In the genomic region with DNA sequence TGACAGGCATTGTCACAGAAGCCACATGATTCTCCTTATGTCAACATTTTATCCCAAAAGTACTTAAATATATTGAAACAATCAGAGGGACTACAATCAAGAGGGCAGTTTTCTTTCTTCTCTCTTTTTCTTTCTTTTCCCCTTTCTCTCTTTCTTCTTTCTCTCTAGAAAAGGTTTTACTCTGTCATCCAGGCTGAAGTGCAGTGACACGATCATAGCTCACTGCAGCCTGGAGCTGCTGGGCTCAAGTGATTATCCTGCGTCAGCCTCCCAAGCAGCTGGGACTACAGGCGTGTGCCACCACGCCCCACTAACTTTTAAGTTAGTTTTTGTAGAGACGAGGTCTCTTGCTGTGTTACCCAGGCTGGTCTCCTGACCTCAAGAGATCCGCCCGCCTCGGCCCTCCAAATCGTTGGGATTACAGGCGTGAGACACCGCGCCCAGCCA, we compare ENCODE assay signal across 1 cellular context.
TF ChIP-seq lines count a peak whose summit lies in the region.

No MANE protein-coding gene starts in this region.

TF ChIP-seq in HEK293, 187 proteins besides CTCF, POLR2A, EP300 and RAD21 (continued from another document and continues in another):
- TF ChIP-seq, protein P1, sequence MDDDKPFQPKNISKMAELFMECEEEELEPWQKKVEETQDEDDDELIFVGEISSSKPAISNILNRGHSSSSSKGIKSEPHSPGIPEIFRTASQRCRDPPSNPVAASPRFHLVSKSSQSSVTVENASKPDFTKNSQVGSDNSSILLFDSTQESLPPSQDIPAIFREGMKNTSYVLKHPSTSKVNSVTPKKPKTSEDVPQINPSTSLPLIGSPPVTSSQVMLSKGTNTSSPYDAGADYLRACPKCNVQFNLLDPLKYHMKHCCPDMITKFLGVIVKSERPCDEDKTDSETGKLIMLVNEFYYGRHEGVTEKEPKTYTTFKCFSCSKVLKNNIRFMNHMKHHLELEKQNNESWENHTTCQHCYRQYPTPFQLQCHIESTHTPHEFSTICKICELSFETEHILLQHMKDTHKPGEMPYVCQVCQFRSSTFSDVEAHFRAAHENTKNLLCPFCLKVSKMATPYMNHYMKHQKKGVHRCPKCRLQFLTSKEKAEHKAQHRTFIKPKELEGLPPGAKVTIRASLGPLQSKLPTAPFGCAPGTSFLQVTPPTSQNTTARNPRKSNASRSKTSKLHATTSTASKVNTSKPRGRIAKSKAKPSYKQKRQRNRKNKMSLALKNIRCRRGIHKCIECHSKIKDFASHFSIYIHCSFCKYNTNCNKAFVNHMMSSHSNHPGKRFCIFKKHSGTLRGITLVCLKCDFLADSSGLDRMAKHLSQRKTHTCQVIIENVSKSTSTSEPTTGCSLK (tag by site-specific recombination; IDR thresholded peaks at IDR 0.05), result no peak
- TF ChIP-seq ZBTB17 (tag by site-specific recombination; IDR thresholded peaks at IDR 0.05), result peak; percentile 43
- TF ChIP-seq ZSCAN23 (tag by site-specific recombination; IDR thresholded peaks at IDR 0.05), result no peak
- TF ChIP-seq KLF1 (tag by site-specific recombination; IDR thresholded peaks at IDR 0.05), result peak; percentile 77
- no peak for TF ChIP-seq OVOL3 (tag by site-specific recombination; IDR thresholded peaks at IDR 0.05)
- TF ChIP-seq, protein P2, sequence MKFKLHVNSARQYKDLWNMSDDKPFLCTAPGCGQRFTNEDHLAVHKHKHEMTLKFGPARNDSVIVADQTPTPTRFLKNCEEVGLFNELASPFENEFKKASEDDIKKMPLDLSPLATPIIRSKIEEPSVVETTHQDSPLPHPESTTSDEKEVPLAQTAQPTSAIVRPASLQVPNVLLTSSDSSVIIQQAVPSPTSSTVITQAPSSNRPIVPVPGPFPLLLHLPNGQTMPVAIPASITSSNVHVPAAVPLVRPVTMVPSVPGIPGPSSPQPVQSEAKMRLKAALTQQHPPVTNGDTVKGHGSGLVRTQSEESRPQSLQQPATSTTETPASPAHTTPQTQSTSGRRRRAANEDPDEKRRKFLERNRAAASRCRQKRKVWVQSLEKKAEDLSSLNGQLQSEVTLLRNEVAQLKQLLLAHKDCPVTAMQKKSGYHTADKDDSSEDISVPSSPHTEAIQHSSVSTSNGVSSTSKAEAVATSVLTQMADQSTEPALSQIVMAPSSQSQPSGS (tag by site-specific recombination; IDR thresholded peaks at IDR 0.05; ENCODE audit: low read depth), result no peak
- no peak for TF ChIP-seq BCL11B (tag by site-specific recombination; IDR thresholded peaks at IDR 0.05; ENCODE audit: low read depth)
- TF ChIP-seq ZNF777 (tag by site-specific recombination; IDR thresholded peaks at IDR 0.05; ENCODE audit: borderline replicate concordance), result no peak
- no peak for TF ChIP-seq KLF7 (tag by site-specific recombination; IDR thresholded peaks at IDR 0.05; ENCODE audit: borderline replicate concordance)
- no peak for TF ChIP-seq ZNF544 (tag by site-specific recombination; IDR thresholded peaks at IDR 0.05)
- TF ChIP-seq SETDB1 (IDR thresholded peaks at IDR 0.05; ENCODE audit: insufficient read length, low read length), result peak; percentile 54
- TF ChIP-seq ZNF335 (tag by site-specific recombination; conservative IDR thresholded peaks at IDR 0.05), result no peak
- TF ChIP-seq, protein P3, sequence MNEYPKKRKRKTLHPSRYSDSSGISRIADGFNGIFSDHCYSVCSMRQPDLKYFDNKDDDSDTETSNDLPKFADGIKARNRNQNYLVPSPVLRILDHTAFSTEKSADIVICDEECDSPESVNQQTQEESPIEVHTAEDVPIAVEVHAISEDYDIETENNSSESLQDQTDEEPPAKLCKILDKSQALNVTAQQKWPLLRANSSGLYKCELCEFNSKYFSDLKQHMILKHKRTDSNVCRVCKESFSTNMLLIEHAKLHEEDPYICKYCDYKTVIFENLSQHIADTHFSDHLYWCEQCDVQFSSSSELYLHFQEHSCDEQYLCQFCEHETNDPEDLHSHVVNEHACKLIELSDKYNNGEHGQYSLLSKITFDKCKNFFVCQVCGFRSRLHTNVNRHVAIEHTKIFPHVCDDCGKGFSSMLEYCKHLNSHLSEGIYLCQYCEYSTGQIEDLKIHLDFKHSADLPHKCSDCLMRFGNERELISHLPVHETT (tag by site-specific recombination; IDR thresholded peaks at IDR 0.05), result no peak
- TF ChIP-seq, protein P4, sequence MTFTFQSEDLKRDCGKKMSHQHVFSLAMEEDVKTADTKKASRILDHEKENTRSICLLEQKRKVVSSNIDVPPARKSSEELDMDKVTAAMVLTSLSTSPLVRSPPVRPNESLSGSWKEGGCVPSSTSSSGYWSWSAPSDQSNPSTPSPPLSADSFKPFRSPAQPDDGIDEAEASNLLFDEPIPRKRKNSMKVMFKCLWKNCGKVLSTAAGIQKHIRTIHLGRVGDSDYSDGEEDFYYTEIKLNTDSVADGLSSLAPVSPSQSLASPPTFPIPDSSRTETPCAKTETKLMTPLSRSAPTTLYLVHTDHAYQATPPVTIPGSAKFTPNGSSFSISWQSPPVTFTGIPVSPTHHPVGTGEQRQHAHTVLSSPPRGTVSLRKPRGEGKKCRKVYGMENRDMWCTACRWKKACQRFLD (tag by site-specific recombination; IDR thresholded peaks at IDR 0.05), result no peak
- TF ChIP-seq, protein P5, sequence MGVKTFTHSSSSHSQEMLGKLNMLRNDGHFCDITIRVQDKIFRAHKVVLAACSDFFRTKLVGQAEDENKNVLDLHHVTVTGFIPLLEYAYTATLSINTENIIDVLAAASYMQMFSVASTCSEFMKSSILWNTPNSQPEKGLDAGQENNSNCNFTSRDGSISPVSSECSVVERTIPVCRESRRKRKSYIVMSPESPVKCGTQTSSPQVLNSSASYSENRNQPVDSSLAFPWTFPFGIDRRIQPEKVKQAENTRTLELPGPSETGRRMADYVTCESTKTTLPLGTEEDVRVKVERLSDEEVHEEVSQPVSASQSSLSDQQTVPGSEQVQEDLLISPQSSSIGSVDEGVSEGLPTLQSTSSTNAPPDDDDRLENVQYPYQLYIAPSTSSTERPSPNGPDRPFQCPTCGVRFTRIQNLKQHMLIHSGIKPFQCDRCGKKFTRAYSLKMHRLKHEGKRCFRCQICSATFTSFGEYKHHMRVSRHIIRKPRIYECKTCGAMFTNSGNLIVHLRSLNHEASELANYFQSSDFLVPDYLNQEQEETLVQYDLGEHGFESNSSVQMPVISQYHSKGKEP (tag by site-specific recombination; IDR thresholded peaks at IDR 0.05), result no peak
- TF ChIP-seq, protein P6, sequence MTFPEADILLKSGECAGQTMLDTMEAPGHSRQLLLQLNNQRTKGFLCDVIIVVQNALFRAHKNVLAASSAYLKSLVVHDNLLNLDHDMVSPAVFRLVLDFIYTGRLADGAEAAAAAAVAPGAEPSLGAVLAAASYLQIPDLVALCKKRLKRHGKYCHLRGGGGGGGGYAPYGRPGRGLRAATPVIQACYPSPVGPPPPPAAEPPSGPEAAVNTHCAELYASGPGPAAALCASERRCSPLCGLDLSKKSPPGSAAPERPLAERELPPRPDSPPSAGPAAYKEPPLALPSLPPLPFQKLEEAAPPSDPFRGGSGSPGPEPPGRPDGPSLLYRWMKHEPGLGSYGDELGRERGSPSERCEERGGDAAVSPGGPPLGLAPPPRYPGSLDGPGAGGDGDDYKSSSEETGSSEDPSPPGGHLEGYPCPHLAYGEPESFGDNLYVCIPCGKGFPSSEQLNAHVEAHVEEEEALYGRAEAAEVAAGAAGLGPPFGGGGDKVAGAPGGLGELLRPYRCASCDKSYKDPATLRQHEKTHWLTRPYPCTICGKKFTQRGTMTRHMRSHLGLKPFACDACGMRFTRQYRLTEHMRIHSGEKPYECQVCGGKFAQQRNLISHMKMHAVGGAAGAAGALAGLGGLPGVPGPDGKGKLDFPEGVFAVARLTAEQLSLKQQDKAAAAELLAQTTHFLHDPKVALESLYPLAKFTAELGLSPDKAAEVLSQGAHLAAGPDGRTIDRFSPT (tag by site-specific recombination; IDR thresholded peaks at IDR 0.05), result no peak
- TF ChIP-seq, protein P7, sequence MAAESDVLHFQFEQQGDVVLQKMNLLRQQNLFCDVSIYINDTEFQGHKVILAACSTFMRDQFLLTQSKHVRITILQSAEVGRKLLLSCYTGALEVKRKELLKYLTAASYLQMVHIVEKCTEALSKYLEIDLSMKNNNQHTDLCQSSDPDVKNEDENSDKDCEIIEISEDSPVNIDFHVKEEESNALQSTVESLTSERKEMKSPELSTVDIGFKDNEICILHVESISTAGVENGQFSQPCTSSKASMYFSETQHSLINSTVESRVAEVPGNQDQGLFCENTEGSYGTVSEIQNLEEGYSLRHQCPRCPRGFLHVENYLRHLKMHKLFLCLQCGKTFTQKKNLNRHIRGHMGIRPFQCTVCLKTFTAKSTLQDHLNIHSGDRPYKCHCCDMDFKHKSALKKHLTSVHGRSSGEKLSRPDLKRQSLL (tag by site-specific recombination; IDR thresholded peaks at IDR 0.05), result peak; percentile 75; the same call in 1 of the 2 replicates
- TF ChIP-seq ZNF510 (tag by site-specific recombination; IDR thresholded peaks at IDR 0.05; ENCODE audit: insufficient replicate concordance), result no peak
- TF ChIP-seq YY2 (tag by site-specific recombination; IDR thresholded peaks at IDR 0.05), result no peak
- TF ChIP-seq, protein P8, sequence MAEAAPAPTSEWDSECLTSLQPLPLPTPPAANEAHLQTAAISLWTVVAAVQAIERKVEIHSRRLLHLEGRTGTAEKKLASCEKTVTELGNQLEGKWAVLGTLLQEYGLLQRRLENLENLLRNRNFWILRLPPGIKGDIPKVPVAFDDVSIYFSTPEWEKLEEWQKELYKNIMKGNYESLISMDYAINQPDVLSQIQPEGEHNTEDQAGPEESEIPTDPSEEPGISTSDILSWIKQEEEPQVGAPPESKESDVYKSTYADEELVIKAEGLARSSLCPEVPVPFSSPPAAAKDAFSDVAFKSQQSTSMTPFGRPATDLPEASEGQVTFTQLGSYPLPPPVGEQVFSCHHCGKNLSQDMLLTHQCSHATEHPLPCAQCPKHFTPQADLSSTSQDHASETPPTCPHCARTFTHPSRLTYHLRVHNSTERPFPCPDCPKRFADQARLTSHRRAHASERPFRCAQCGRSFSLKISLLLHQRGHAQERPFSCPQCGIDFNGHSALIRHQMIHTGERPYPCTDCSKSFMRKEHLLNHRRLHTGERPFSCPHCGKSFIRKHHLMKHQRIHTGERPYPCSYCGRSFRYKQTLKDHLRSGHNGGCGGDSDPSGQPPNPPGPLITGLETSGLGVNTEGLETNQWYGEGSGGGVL (tag by site-specific recombination; IDR thresholded peaks at IDR 0.05), result no peak
- TF ChIP-seq HOXD13 (CRISPR knock-in tag; IDR thresholded peaks at IDR 0.05; ENCODE audit: borderline replicate concordance), result no peak
- TF ChIP-seq ZFP37 (tag by site-specific recombination; IDR thresholded peaks at IDR 0.05), result no peak
- no peak for TF ChIP-seq ZNF843 (tag by site-specific recombination; IDR thresholded peaks at IDR 0.05)
- TF ChIP-seq, protein P9, sequence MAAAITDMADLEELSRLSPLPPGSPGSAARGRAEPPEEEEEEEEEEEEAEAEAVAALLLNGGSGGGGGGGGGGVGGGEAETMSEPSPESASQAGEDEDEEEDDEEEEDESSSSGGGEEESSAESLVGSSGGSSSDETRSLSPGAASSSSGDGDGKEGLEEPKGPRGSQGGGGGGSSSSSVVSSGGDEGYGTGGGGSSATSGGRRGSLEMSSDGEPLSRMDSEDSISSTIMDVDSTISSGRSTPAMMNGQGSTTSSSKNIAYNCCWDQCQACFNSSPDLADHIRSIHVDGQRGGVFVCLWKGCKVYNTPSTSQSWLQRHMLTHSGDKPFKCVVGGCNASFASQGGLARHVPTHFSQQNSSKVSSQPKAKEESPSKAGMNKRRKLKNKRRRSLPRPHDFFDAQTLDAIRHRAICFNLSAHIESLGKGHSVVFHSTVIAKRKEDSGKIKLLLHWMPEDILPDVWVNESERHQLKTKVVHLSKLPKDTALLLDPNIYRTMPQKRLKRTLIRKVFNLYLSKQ (tag by site-specific recombination; IDR thresholded peaks at IDR 0.05; ENCODE audit: borderline replicate concordance), result no peak
- TF ChIP-seq ZNF776 (tag by site-specific recombination; IDR thresholded peaks at IDR 0.05; ENCODE audit: borderline replicate concordance), result no peak
- TF ChIP-seq ZNF48 (tag by site-specific recombination; IDR thresholded peaks at IDR 0.05), result no peak
- TF ChIP-seq, protein P10, sequence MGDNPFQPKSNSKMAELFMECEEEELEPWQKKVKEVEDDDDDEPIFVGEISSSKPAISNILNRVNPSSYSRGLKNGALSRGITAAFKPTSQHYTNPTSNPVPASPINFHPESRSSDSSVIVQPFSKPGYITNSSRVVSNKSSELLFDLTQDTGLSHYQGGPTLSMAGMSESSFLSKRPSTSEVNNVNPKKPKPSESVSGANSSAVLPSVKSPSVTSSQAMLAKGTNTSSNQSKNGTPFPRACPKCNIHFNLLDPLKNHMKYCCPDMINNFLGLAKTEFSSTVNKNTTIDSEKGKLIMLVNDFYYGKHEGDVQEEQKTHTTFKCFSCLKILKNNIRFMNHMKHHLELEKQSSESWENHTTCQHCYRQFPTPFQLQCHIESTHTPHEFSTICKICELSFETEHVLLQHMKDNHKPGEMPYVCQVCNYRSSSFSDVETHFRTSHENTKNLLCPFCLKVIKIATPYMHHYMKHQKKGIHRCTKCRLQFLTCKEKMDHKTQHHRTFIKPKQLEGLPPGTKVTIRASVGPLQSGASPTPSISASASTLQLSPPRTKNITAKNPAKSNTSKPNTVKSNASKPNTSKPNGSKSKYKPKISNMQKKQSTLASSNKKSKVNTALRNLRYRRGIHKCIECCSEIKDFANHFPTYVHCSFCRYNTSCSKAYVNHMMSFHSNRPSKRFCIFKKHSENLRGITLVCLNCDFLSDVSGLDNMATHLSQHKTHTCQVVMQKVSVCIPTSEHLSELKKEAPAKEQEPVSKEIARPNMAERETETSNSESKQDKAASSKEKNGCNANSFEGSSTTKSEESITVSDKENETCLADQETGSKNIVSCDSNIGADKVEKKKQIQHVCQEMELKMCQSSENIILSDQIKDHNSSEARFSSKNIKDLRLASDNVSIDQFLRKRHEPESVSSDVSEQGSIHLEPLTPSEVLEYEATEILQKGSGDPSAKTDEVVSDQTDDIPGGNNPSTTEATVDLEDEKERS (tag by site-specific recombination; IDR thresholded peaks at IDR 0.05), result no peak
- TF ChIP-seq PRDM1 (tag by site-specific recombination; IDR thresholded peaks at IDR 0.05), result peak; percentile 79
- TF ChIP-seq ZNF140 (tag by site-specific recombination; IDR thresholded peaks at IDR 0.05), result no peak
- no peak for TF ChIP-seq ZNF707 (tag by site-specific recombination; IDR thresholded peaks at IDR 0.05)
- no peak for TF ChIP-seq ZNF292 (tag by site-specific recombination; IDR thresholded peaks at IDR 0.05; ENCODE audit: borderline replicate concordance, low read depth)
- no peak for TF ChIP-seq ZNF416 (tag by site-specific recombination; IDR thresholded peaks at IDR 0.05)
- no peak for TF ChIP-seq SP3 (tag by site-specific recombination; IDR thresholded peaks at IDR 0.05)
- no peak for TF ChIP-seq ZNF394 (tag by site-specific recombination; IDR thresholded peaks at IDR 0.05; ENCODE audit: borderline replicate concordance)
- TF ChIP-seq, protein P11, sequence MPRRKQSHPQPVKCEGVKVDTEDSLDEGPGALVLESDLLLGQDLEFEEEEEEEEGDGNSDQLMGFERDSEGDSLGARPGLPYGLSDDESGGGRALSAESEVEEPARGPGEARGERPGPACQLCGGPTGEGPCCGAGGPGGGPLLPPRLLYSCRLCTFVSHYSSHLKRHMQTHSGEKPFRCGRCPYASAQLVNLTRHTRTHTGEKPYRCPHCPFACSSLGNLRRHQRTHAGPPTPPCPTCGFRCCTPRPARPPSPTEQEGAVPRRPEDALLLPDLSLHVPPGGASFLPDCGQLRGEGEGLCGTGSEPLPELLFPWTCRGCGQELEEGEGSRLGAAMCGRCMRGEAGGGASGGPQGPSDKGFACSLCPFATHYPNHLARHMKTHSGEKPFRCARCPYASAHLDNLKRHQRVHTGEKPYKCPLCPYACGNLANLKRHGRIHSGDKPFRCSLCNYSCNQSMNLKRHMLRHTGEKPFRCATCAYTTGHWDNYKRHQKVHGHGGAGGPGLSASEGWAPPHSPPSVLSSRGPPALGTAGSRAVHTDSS (tag by site-specific recombination; IDR thresholded peaks at IDR 0.05), result no peak
- no peak for TF ChIP-seq ZFP69B (tag by site-specific recombination; IDR thresholded peaks at IDR 0.05)
- 0 out of 2 replicates have a peak, but pooled peaks have one; percentile 8 for TF ChIP-seq TRIM28 (IDR thresholded peaks at IDR 0.05; ENCODE audit: borderline replicate concordance, low read length)
- TF ChIP-seq ZNF211 (tag by site-specific recombination; IDR thresholded peaks at IDR 0.05; ENCODE audit: low read depth), result no peak
